Comparison of ENCODE assay signal across 30 cellular contexts in genomic region chr1:98908980-98909379, GRCh38.
"Had no signal": no experiment of that assay in that cellular context is flagged by ENCODE, and none has a peak within 500 bp of the region (broad histone marks: within the 10 kb centered on the region; RNA-seq: fewer than 3 reads in every experiment).

No MANE protein-coding gene starts in this region.

- DNase-seq: colonic mucosa; cortex of kidney; effector CD8-positive, alpha-beta T cell; effector memory CD8-positive, alpha-beta T cell; endodermal cell; erythroblast; esophagus squamous epithelium; foreskin fibroblast; foreskin melanocyte; glutamatergic neuron; head of caudate nucleus; heart right ventricle; hippocampal formation; immature natural killer cell; islet precursor cell; kidney; kidney glomerular epithelial cell; left colon; left lung; left ventricle myocardium superior; lower lobe of right lung; mesenchymal stem cell; mucosa of descending colon; naive B cell had no signal

- H3K4me3 Mint-ChIP-seq: dendritic cell treated with granulocyte-macrophage colony-stimulating factor and Interleukin-4, amounts not matched to agents 40 ng/mL and 50 ng/mL, for 4 days; effector memory CD8-positive, alpha-beta T cell; endodermal cell; immature natural killer cell; mesothelial cell of epicardium; naive B cell had no signal

- H3K9me3 ChIP-seq: colonic mucosa, esophagus squamous epithelium, gastroesophageal sphincter, heart right ventricle, left lung, lower lobe of right lung, mucosa of descending colon had no signal

- FAIRE-seq: endometrium, kidney had no signal

- H3K36me3 Mint-ChIP-seq: immature natural killer cell, mesothelial cell of epicardium, naive B cell had no signal

- H3K27ac Mint-ChIP-seq: dendritic cell treated with granulocyte-macrophage colony-stimulating factor and Interleukin-4, amounts not matched to agents 40 ng/mL and 50 ng/mL, for 4 days; effector memory CD8-positive, alpha-beta T cell; endodermal cell; immature natural killer cell; mesothelial cell of epicardium; naive B cell had no signal

- H3K36me3 ChIP-seq: colonic mucosa, esophagus squamous epithelium, gastroesophageal sphincter, heart right ventricle, left lung, lower lobe of right lung had no signal

- ATAC-seq: effector memory CD8-positive, alpha-beta T cell; esophagus mucosa; gastroesophageal sphincter; heart right ventricle; left colon; left lung; left ventricle myocardium superior; lower lobe of right lung; mucosa of descending colon had no signal

- H3K27me3 Mint-ChIP-seq: dendritic cell treated with granulocyte-macrophage colony-stimulating factor and Interleukin-4, amounts not matched to agents 40 ng/mL and 50 ng/mL, for 4 days; effector memory CD8-positive, alpha-beta T cell; naive B cell had no signal

- H3K9me3 Mint-ChIP-seq: dendritic cell treated with granulocyte-macrophage colony-stimulating factor and Interleukin-4, amounts not matched to agents 40 ng/mL and 50 ng/mL, for 4 days; effector memory CD8-positive, alpha-beta T cell; mesothelial cell of epicardium had no signal

- H3K27ac ChIP-seq: colonic mucosa, epithelial cell of prostate, esophagus squamous epithelium, gastroesophageal sphincter, heart right ventricle, left lung, lower lobe of right lung had no signal

- H3K4me1 Mint-ChIP-seq: endodermal cell, immature natural killer cell had no signal

- H3K4me1 ChIP-seq: colonic mucosa, esophagus squamous epithelium, gastroesophageal sphincter, heart right ventricle, left lung, lower lobe of right lung had no signal

- H3K27me3 ChIP-seq: colonic mucosa, esophagus squamous epithelium, gastroesophageal sphincter, left lung had no signal

- H3K4me3 ChIP-seq: colonic mucosa, esophagus squamous epithelium, gastroesophageal sphincter, heart right ventricle, left lung, lower lobe of right lung, mucosa of descending colon had no signal
